In the genomic region with DNA sequence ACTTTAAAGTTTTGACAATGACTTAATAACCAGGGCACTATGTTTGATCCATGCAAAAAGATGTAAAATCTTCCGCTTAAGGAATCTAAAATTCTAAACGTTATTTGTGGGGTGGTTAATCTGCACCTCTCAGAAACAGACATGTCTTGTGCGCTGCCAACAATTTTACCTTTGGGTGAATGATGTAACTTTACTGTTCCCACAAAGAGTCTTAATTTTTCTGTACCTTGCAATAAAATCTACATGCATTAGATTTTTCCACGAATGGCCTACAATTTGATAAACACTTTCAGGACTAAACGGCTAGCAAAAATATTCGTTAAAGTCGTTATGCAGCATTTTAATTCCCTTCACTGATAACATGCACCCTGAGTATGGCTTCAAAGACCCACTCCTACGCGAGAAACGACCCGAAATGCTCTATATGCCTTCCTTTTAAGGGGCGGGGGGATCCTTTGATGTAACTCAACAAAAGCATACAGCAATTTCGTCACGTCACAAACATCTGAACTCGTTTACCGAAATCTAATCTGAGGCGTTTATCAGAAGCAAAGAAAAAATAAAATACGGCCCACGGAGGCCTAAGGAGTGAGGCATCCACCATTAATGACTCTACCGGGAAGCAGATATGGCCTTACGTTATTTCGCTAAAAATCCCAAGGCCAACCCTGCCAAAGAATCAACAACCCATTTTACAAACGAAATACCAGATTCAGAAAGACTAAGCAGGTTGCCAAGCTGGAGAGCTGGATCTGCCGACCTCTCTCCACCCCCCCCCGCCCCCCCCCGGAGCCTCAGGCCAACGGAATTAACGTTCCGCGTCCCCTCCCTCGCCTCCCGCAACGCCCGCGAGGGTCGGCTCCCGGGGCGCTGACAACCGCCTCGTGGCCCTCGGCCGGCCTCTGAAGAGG, we compare ENCODE assay signal across 8 cellular contexts. TPM values are rescaled to one million over a fixed set of nuclear protein-coding genes. Genes with fewer than 3 reads are reported as not detected.
DNase-seq lines count a peak whose midpoint lies in the region; ATAC-seq, FAIRE-seq and TF ChIP-seq lines count a peak whose summit lies in the region.

No MANE protein-coding gene starts in this region.

- peaks cover 18% of the 10 kb centered on the region for H3K36me3 Mint-ChIP-seq in stimulated activated memory B cell treated with anti-CD40 and anti-IgM and Interleukin-4, amounts not matched to agents 10 μg/mL and 1 μg/mL and 100 μg/mL, for 72 hours

- H3K4me3 ChIP-seq in Panc1 (ENCODE audit: low read depth in 2 of 2, low read length in 2 of 2): peak overlapping the region; percentile 70 to 100
- H3K4me3 ChIP-seq in kidney (ENCODE audit: low read length in 2 of 2): peak overlapping the region; percentile 85 to 97

- H3K9me3 Mint-ChIP-seq in stimulated activated memory B cell treated with anti-CD40 and anti-IgM and Interleukin-4, amounts not matched to agents 10 μg/mL and 1 μg/mL and 100 μg/mL, for 72 hours: no peaks in the 10 kb centered on the region

- peak overlapping the region; percentile 98 for H3K27ac Mint-ChIP-seq in stimulated activated memory B cell treated with anti-CD40 and anti-IgM and Interleukin-4, amounts not matched to agents 10 μg/mL and 1 μg/mL and 100 μg/mL, for 72 hours

- CTCF ChIA-PET in HEK293T (lab: Yijun Ruan, JAX): no interaction called here
- CTCF ChIA-PET in Panc1 (lab: Charles Lee): no interaction called here

- ATAC-seq in Panc1: peak; percentile 74; the same call in 1 of the 2 replicates
- peak; percentile 1 for ATAC-seq in stimulated activated memory B cell treated with anti-CD40 and anti-IgM and Interleukin-4, amounts not matched to agents 10 μg/mL and 1 μg/mL and 100 μg/mL, for 72 hours

- POLR2A ChIA-PET in HEK293T (lab: Yijun Ruan, JAX) (no interaction called here), Panc1 (lab: Charles Lee) (no interaction called here)

- peak overlapping the region; percentile 91 for H3K4me3 Mint-ChIP-seq in stimulated activated memory B cell treated with anti-CD40 and anti-IgM and Interleukin-4, amounts not matched to agents 10 μg/mL and 1 μg/mL and 100 μg/mL, for 72 hours

- H3K9me3 ChIP-seq in Panc1 (ENCODE audit: control insufficient read depth, insufficient read depth, low read depth, low read length) (no peaks in the 10 kb centered on the region), kidney (ENCODE audit: control insufficient read depth in 1 of 2, low read length in 2 of 2) (no peaks in the 10 kb centered on the region)

- no peaks in the 10 kb centered on the region for H3K27me3 Mint-ChIP-seq in stimulated activated memory B cell treated with anti-CD40 and anti-IgM and Interleukin-4, amounts not matched to agents 10 μg/mL and 1 μg/mL and 100 μg/mL, for 72 hours

- in situ Hi-C loops in Panc1 (cut with HindIII; ENCODE audit: low pct_unique_long_range_greater_than_20kb, low sequenced_read_pairs): no loop called here

- DNase-seq in EH (ENCODE audit: low read depth): peak; percentile 3
- peak; percentile 13 for DNase-seq in HEK293T (ENCODE audit: extremely low spot score)
- DNase-seq in Panc1 (ENCODE audit: low read depth, low spot score): no peak
- peak; percentile 5 for DNase-seq in brain pericyte (ENCODE audit: low read depth, low spot score)
- DNase-seq in kidney: no peak
- no peak for DNase-seq in ureter (ENCODE audit: low spot score)
- no peak for DNase-seq in LoVo (ENCODE audit: low spot score)

- no peak for FAIRE-seq in kidney (lab: Jason Lieb, UNC)

- H3K36me3 ChIP-seq in Panc1 (ENCODE audit: control insufficient read depth, insufficient read depth, low read length): peaks cover 18% of the 10 kb centered on the region
- peaks cover 8 to 11% of the 10 kb centered on the region in 2 donors for H3K36me3 ChIP-seq in kidney (ENCODE audit: control insufficient read depth in 1 of 2, insufficient read depth in 2 of 2, low read length in 2 of 2)

- BruUV-seq in Panc1 (replicated peaks; lab: Mats Ljungman, UMichigan): TSS peak; percentile 85

- H3K27ac ChIP-seq in Panc1 (ENCODE audit: low read length) (peak overlapping the region; percentile 98), kidney (ENCODE audit: low read depth in 2 of 2, low read length in 2 of 2) (peak overlapping the region; percentile 98 to 100)

- intact Hi-C loops in Panc1 (cut with micrococcal nuclease; ENCODE audit: unreplicated experiment): loop anchor here (10.0 kb wide), 1 partner anchor 274 kb away; a partner anchor contains a TSS
- intact Hi-C loops in kidney (cut with DNase I): no loop called here

- H3K4me1 Mint-ChIP-seq in stimulated activated memory B cell treated with anti-CD40 and anti-IgM and Interleukin-4, amounts not matched to agents 10 μg/mL and 1 μg/mL and 100 μg/mL, for 72 hours: peaks cover 25% of the 10 kb centered on the region

- H3K27me3 ChIP-seq in Panc1 (ENCODE audit: control insufficient read depth, insufficient read depth, low read length): no peaks in the 10 kb centered on the region

- peak overlapping the region; percentile 94 for H3K9ac ChIP-seq in kidney (ENCODE audit: low read length in 2 of 2)

- TF ChIP-seq CTCF in Panc1 (IDR thresholded peaks at IDR 0.05): no peak
- no peak for TF ChIP-seq CTCF in kidney (IDR thresholded peaks at IDR 0.05; ENCODE audit: borderline replicate concordance, extremely low read depth, insufficient read depth)

- peaks cover 29% of the 10 kb centered on the region; the same call in 1 of the 2 replicates for H3K4me1 ChIP-seq in Panc1 (ENCODE audit: control insufficient read depth, insufficient read depth, low read length)
- H3K4me1 ChIP-seq in kidney (ENCODE audit: control insufficient read depth in 1 of 2, insufficient read depth in 1 of 2, low read depth in 1 of 2, low read length in 2 of 2): peaks cover 4 to 10% of the 10 kb centered on the region in 2 donors

TF ChIP-seq in HEK293T, 16 proteins besides CTCF, POLR2A, EP300 and RAD21:
- no peak for TF ChIP-seq TARDBP (IDR thresholded peaks at IDR 0.05)
- TF ChIP-seq FOXM1 (IDR thresholded peaks at IDR 0.05; ENCODE audit: borderline replicate concordance): peak; percentile 85
- TF ChIP-seq FOXK2 (IDR thresholded peaks at IDR 0.05): no peak

RNA-seq across cellular contexts. Expression of a gene that starts 0.6 kb away (rescaled TPM):
- total RNA-seq in Panc1 (2021; ENCODE audit: unreplicated experiment) (61.3 TPM), kidney (31.1 TPM), ureter (29.1 TPM)
- 38.2 TPM for polyA plus RNA-seq in Panc1 (2012; ENCODE audit: insufficient read length)
- polyA plus RNA-seq in kidney (ENCODE audit: insufficient read depth, low read depth, low replicate concordance): 73.7 TPM

RNA-seq across cellular contexts. Expression of a gene that starts 0.6 kb away (rescaled TPM):
- total RNA-seq in Panc1 (2021; ENCODE audit: unreplicated experiment) (142 TPM), kidney (42.4 TPM), ureter (49.8 TPM)
- polyA plus RNA-seq in Panc1 (2012; ENCODE audit: insufficient read length): 97.8 TPM
- polyA plus RNA-seq in kidney (ENCODE audit: insufficient read depth, low read depth, low replicate concordance): 46.4 TPM

RNA-seq across cellular contexts. Expression of a gene that starts 0.9 kb away (rescaled TPM):
- 41.7 TPM for total RNA-seq in Panc1 (2021; ENCODE audit: unreplicated experiment)
- 28.9 TPM for polyA plus RNA-seq in Panc1 (2012; ENCODE audit: insufficient read length)
- 26.6 TPM for total RNA-seq in kidney
- polyA plus RNA-seq in kidney (ENCODE audit: insufficient read depth, low read depth, low replicate concordance): 19.7 TPM
- 23.1 TPM for total RNA-seq in ureter

RNA-seq across cellular contexts. Expression of a gene that starts 36.1 kb away (rescaled TPM):
- total RNA-seq in Panc1 (2021; ENCODE audit: unreplicated experiment) (10.4 TPM), kidney (10.6 TPM), ureter (23.0 TPM)
- 6.5 TPM for polyA plus RNA-seq in Panc1 (2012; ENCODE audit: insufficient read length)
- polyA plus RNA-seq in kidney (ENCODE audit: insufficient read depth, low read depth, low replicate concordance): 4.5 TPM

RNA-seq across cellular contexts. Expression of a gene that starts 46.2 kb away (rescaled TPM):
- total RNA-seq in Panc1 (2021; ENCODE audit: unreplicated experiment) (17.3 TPM), kidney (41.2 TPM), ureter (32.4 TPM)
- polyA plus RNA-seq in Panc1 (2012; ENCODE audit: insufficient read length): 5.5 TPM
- 8.5 TPM for polyA plus RNA-seq in kidney (ENCODE audit: insufficient read depth, low read depth, low replicate concordance)

Comparison
In these comparisons a context has a peak if more than half of its experiments do, and no peak if none do; other contexts are left out.
1. DNase-seq: peak in EH (single experiment), HEK293T (single experiment) and brain pericyte (single experiment); none in Panc1 (single experiment), kidney (single experiment), ureter (single experiment) and LoVo (single experiment).